Comparison of ENCODE assay signal across 10 cellular contexts in genomic region chr3:172560026-172560425, GRCh38.
"Had no signal": no experiment of that assay in that cellular context is flagged by ENCODE, and none has a peak within 500 bp of the region (broad histone marks: within the 10 kb centered on the region; RNA-seq: fewer than 3 reads in every experiment).

No MANE protein-coding gene starts in this region.

- DNase-seq: activated CD4-positive, alpha-beta T cell treated with anti-CD3 and anti-CD28 coated beads, Interleukin-2, amount 50 U/mL, for 1 hour; activated naive CD4-positive, alpha-beta T cell treated with anti-CD3 and anti-CD28 coated beads, Interleukin-2, amount 50 U/mL, for 16 hours; activated T-cell treated with anti-CD3 and anti-CD28 coated beads, Interleukin-2, amount 50 U/mL, for 1 hour; adrenal gland; cerebellar nuclear complex; gastrocnemius medialis; naive B cell; small intestine; stomach; T-helper 2 cell had no signal

- FAIRE-seq: small intestine had no signal

- ATAC-seq: gastrocnemius medialis had no signal
